In genomic region chr10:75547391-75548298, GRCh38 we compare ENCODE assay signal across 10 cellular contexts.
A peak's percentile ranks its signal among the peaks of the same experiment; 100 is the strongest.
DNase-seq lines count a peak whose midpoint lies in the region; ATAC-seq and TF ChIP-seq lines count a peak whose summit lies in the region.
"Had no signal": no experiment of that assay in that cellular context is flagged by ENCODE, and none has a peak within 500 bp of the region (broad histone marks: within the 10 kb centered on the region; RNA-seq: fewer than 3 reads in every experiment).

No MANE protein-coding gene starts in this region.

- DNase-seq in NCI-H226 (peak; percentile 74), epithelial cell of esophagus (ENCODE audit: low read depth) (peak; percentile 21), renal cortical epithelial cell (ENCODE audit: low read depth) (peak; percentile 92), NCI-H774 (lab: John Stamatoyannopoulos, UW) (no peak)
- DNase-seq in activated effector memory CD4-positive, alpha-beta T cell treated with Interleukin-2 at 50 U/mL for 16 hours: no peak
- DNase-seq: H7 had no signal

- peak; percentile 50 for ATAC-seq in GM18861 (IDR thresholded peaks at IDR 0.05; ENCODE audit: unreplicated experiment)
- no peak for ATAC-seq in HG03108 (IDR thresholded peaks at IDR 0.05; ENCODE audit: unreplicated experiment)
- ATAC-seq in HG03280 (IDR thresholded peaks at IDR 0.05; ENCODE audit: unreplicated experiment): no peak
- ATAC-seq: WTC11 had no signal

- TF ChIP-seq CTCF in epithelial cell of esophagus (IDR thresholded peaks at IDR 0.05; ENCODE audit: insufficient read depth, low read depth, low read length, missing control alignments): no peak

- H3K4me3 ChIP-seq in epithelial cell of esophagus (ENCODE audit: low read length): no peak overlapping the region

Comparison
In these comparisons a context has a peak if more than half of its experiments do, and no peak if none do; other contexts are left out.
1. DNase-seq: peak in NCI-H226 (single experiment), epithelial cell of esophagus (single experiment) and renal cortical epithelial cell (single experiment); none in activated effector memory CD4-positive, alpha-beta T cell treated with Interleukin-2 at 50 U/mL for 16 hours (single experiment) and NCI-H774 (single experiment).